Comparison of ENCODE assay signal across 21 cellular contexts in genomic region chr14:56549721-56550120, GRCh38.
"Had no signal": no experiment of that assay in that cellular context is flagged by ENCODE, and none has a peak within 500 bp of the region (broad histone marks: within the 10 kb centered on the region; RNA-seq: fewer than 3 reads in every experiment).

No MANE protein-coding gene starts in this region.

- H3K9me3 Mint-ChIP-seq: activated CD4-positive, alpha-beta memory T cell treated with anti-CD3 and anti-CD28 coated beads, Interleukin-2, amount 10 ng/mL, durations not matched to agents 7 days and 5 days; activated naive CD4-positive, alpha-beta T cell treated with anti-CD3 and anti-CD28 coated beads for 36 hours; activated T-helper 17 cell treated with anti-CD3 and anti-CD28 coated beads, Interleukin-2, amount 50 U/mL, for 72 hours had no signal

- H3K27ac ChIP-seq: KMS-11, PC-9, VCaP had no signal

- H3K27ac Mint-ChIP-seq: activated CD4-positive, alpha-beta memory T cell treated with anti-CD3 and anti-CD28 coated beads, Interleukin-2, amount 10 ng/mL, durations not matched to agents 7 days and 5 days; activated CD4-positive, alpha-beta T cell treated with anti-CD3 and anti-CD28 coated beads for 36 hours; activated naive CD4-positive, alpha-beta T cell treated with anti-CD3 and anti-CD28 coated beads for 36 hours; activated naive CD8-positive, alpha-beta T cell; activated T-helper 17 cell treated with anti-CD3 and anti-CD28 coated beads, Interleukin-2, amount 50 U/mL, for 72 hours had no signal

- ATAC-seq: activated CD4-positive, alpha-beta T cell treated with anti-CD3 and anti-CD28 coated beads for 36 hours; activated T-helper 17 cell treated with anti-CD3 and anti-CD28 coated beads, Interleukin-2, amount 50 U/mL, for 72 hours had no signal

- H3K4me1 Mint-ChIP-seq: activated CD4-positive, alpha-beta T cell treated with anti-CD3 and anti-CD28 coated beads for 36 hours; activated T-helper 17 cell treated with anti-CD3 and anti-CD28 coated beads, Interleukin-2, amount 50 U/mL, for 72 hours had no signal

- H3K36me3 Mint-ChIP-seq: activated naive CD8-positive, alpha-beta T cell had no signal

- H3K4me3 Mint-ChIP-seq: activated CD4-positive, alpha-beta memory T cell treated with anti-CD3 and anti-CD28 coated beads, Interleukin-2, amount 10 ng/mL, durations not matched to agents 7 days and 5 days; activated CD4-positive, alpha-beta T cell treated with anti-CD3 and anti-CD28 coated beads for 36 hours; activated naive CD4-positive, alpha-beta T cell treated with anti-CD3 and anti-CD28 coated beads for 36 hours; activated naive CD8-positive, alpha-beta T cell; activated T-helper 17 cell treated with anti-CD3 and anti-CD28 coated beads, Interleukin-2, amount 50 U/mL, for 72 hours had no signal

- DNase-seq: activated CD4-positive, alpha-beta memory T cell treated with anti-CD3 and anti-CD28 coated beads, Interleukin-2, amount 10 ng/mL, durations not matched to agents 7 days and 5 days; activated CD4-positive, alpha-beta T cell treated with anti-CD3 and anti-CD28 coated beads for 36 hours; activated CD4-positive, alpha-beta T cell treated with anti-CD3 and anti-CD28 coated beads, Interleukin-2, amount 50 U/mL, for 1 hour; activated CD4-positive, CD25-positive, alpha-beta regulatory T cell; activated gamma-delta T cell; activated naive CD4-positive, alpha-beta T cell treated with anti-CD3 and anti-CD28 coated beads for 36 hours; activated T-cell treated with anti-CD3 and anti-CD28 coated beads for 4 hours; activated T-cell treated with anti-CD3 and anti-CD28 coated beads, Interleukin-2, amount 50 U/mL, for 48 hours; MG63; NCI-H1105; NCI-H1436; NCI-H1694 treated with DMSO at 0.1 percent for 48 hours; NCI-H2029 treated with DMSO at 0.1 percent for 48 hours; NCI-H446; NCI-H524; PC-9; SIG-M5 had no signal
